In the genomic region with DNA sequence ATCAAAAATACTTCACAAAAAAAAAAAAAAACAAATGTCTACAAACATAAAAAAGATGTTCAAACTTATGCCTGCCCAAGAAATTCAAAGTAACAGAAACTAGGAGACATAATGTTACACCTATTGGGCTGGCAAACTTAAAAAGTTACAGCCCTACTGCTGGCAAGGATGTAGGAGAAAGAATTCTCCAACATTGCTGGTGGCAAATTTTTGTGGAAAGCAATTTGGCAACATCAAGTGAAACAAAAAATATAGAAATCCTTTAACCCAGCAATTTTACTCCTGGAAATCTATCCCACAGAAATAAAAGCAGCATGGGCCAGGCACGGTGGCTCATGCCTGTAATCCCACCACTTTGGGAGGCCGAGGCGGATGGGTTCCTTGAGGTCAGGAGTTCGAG, we compare ENCODE assay signal across 15 cellular contexts.
DNase-seq lines count a peak whose midpoint lies in the region; ATAC-seq and TF ChIP-seq lines count a peak whose summit lies in the region.
"Had no signal": no experiment of that assay in that cellular context is flagged by ENCODE, and none has a peak within 500 bp of the region (broad histone marks: within the 10 kb centered on the region; RNA-seq: fewer than 3 reads in every experiment).

No MANE protein-coding gene starts in this region.

- H3K27ac Mint-ChIP-seq in activated T-helper 17 cell treated with anti-CD3 and anti-CD28 coated beads, Interleukin-2, amount 50 U/mL, for 72 hours = no peak overlapping the region
- H3K27ac Mint-ChIP-seq in CD14-positive monocyte = no peak overlapping the region

- DNase-seq in AG09309 (ENCODE audit: low read depth) (peak; percentile 18), GM04503 (ENCODE audit: low read depth) (peak; percentile 22), adipocyte (ENCODE audit: low read depth) (peak; percentile 52), fibroblast of gingiva (ENCODE audit: low read depth) (peak; percentile 56), cardiac septum (ENCODE audit: low spot score) (no peak), CD14-positive monocyte (ENCODE audit: low spot score) (no peak)
- DNase-seq in stimulated activated CD4-positive, alpha-beta T cell treated with anti-CD3 and anti-CD28 coated beads, Interleukin-2, amount 100 ng/mL, for 48 hours = no peak
- DNase-seq: NCI-H1105 treated with DMSO at 0.1 percent for 48 hours, NCI-H1694, NCI-H524, NCI-H82, SIG-M5 had no signal

- H3K27me3 Mint-ChIP-seq in activated T-helper 17 cell treated with anti-CD3 and anti-CD28 coated beads, Interleukin-2, amount 50 U/mL, for 72 hours = no peaks in the 10 kb centered on the region
- H3K27me3 Mint-ChIP-seq in CD14-positive monocyte (ENCODE audit: low read depth in 3 of 3) = no peaks in the 10 kb centered on the region

- H3K9me3 ChIP-seq in adipocyte (ENCODE audit: control insufficient read depth, low read length) = no peaks in the 10 kb centered on the region
- H3K9me3 ChIP-seq: HAP-1 had no signal

- no peaks in the 10 kb centered on the region for H3K27me3 ChIP-seq in adipocyte (replicated peaks; ENCODE audit: control insufficient read depth, insufficient read depth, low read length)
- H3K27me3 ChIP-seq: BLaER1 treated with 17β-estradiol and CSF1 and Interleukin-3, amounts not matched to agents 10 nM and 100 nM had no signal

- H3K36me3 ChIP-seq in adipocyte (ENCODE audit: control insufficient read depth, insufficient read depth, low read length, severe bottlenecking) = no peaks in the 10 kb centered on the region
- H3K36me3 ChIP-seq: HAP-1 had no signal

- ATAC-seq in activated T-helper 17 cell treated with anti-CD3 and anti-CD28 coated beads, Interleukin-2, amount 50 U/mL, for 72 hours (replicated peaks) = no peak

- peaks cover 5% of the 10 kb centered on the region for H3K4me1 ChIP-seq in adipocyte (ENCODE audit: control insufficient read depth, insufficient read depth, low read length)
- H3K4me1 ChIP-seq: HAP-1 had no signal

- no peak overlapping the region for H3K4me3 Mint-ChIP-seq in activated T-helper 17 cell treated with anti-CD3 and anti-CD28 coated beads, Interleukin-2, amount 50 U/mL, for 72 hours
- H3K4me3 Mint-ChIP-seq in CD14-positive monocyte = no peak overlapping the region

- no peak overlapping the region for H3K9ac ChIP-seq in adipocyte (ENCODE audit: low read length)
- H3K9ac ChIP-seq: BLaER1 treated with 17β-estradiol and CSF1 and Interleukin-3, amounts not matched to agents 10 nM and 100 nM had no signal

- TF ChIP-seq CTCF in AG09309 (IDR thresholded peaks at IDR 0.05; ENCODE audit: control insufficient read depth, insufficient read depth, low read depth, low read length, missing control alignments) (no peak), CD14-positive monocyte (IDR thresholded peaks at IDR 0.05) (no peak)

- intact Hi-C loops in cardiac septum (cut with DNase I) (no loop called here), CD14-positive monocyte (cut with micrococcal nuclease) (no loop called here)

- peaks cover 6% of the 10 kb centered on the region for H3K4me1 Mint-ChIP-seq in activated T-helper 17 cell treated with anti-CD3 and anti-CD28 coated beads, Interleukin-2, amount 50 U/mL, for 72 hours
- H3K4me1 Mint-ChIP-seq in CD14-positive monocyte = peaks cover 24% of the 10 kb centered on the region

- peaks cover 1% of the 10 kb centered on the region for H3K36me3 Mint-ChIP-seq in activated T-helper 17 cell treated with anti-CD3 and anti-CD28 coated beads, Interleukin-2, amount 50 U/mL, for 72 hours (ENCODE audit: low read depth)
- H3K36me3 Mint-ChIP-seq in CD14-positive monocyte = no peaks in the 10 kb centered on the region

- H3K4me3 ChIP-seq in AG09309 (ENCODE audit: control insufficient read depth, low read depth, low read length) (no peak overlapping the region), adipocyte (ENCODE audit: low read length) (no peak overlapping the region)
- H3K4me3 ChIP-seq: BLaER1 treated with 17β-estradiol and CSF1 and Interleukin-3, amounts not matched to agents 10 nM and 100 nM; HAP-1 had no signal

- peaks cover 1% of the 10 kb centered on the region for H3K9me3 Mint-ChIP-seq in activated T-helper 17 cell treated with anti-CD3 and anti-CD28 coated beads, Interleukin-2, amount 50 U/mL, for 72 hours
- H3K9me3 Mint-ChIP-seq in CD14-positive monocyte = peaks cover 0 to 2% (median 0%) of the 10 kb centered on the region in 7 donors

Comparison
In these comparisons a context has a peak if more than half of its experiments do, and no peak if none do; other contexts are left out.
1. DNase-seq: peak in AG09309 (single experiment), GM04503 (single experiment), adipocyte (single experiment) and fibroblast of gingiva (single experiment); none in cardiac septum (single experiment), CD14-positive monocyte (single experiment) and stimulated activated CD4-positive, alpha-beta T cell treated with anti-CD3 and anti-CD28 coated beads, Interleukin-2, amount 100 ng/mL, for 48 hours (0 of 2).